Comparison of ENCODE assay signal across 12 cellular contexts in the genomic region with DNA sequence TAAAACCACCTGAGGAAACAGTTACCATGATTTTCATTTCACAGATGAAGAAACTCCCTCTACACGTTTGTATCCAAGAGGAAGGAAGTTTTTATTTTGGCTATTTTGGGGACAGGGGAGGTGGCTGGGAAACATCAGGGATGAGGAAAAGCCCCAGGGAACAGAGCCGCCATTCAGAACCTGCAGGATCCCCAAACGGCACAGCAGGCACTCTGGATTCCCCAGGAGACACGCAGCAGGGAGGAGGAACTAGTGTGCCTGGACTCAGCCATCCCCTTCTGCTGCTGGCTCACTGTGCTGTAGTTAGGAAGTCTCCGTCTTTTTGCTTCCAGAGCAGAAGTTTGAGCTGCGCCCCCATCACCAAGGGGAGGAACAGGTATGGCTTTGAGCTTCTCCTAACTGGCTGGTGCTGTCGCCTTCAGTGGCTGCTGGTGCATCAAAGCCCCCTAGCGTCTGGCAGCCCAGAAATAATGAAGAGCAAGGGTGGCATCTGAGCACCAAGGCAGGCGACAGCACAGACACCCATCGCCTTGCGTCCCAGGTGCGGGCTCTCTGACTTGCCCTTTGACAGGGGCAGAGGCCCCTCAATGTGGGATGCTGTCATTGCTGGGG. TPM values are rescaled to one million over a fixed set of nuclear protein-coding genes. Genes with fewer than 3 reads are reported as not detected.
DNase-seq lines count a peak whose midpoint lies in the region; ATAC-seq and TF ChIP-seq lines count a peak whose summit lies in the region.
"Had no signal": no experiment of that assay in that cellular context is flagged by ENCODE, and none has a peak within 500 bp of the region (broad histone marks: within the 10 kb centered on the region; RNA-seq: fewer than 3 reads in every experiment).

No MANE protein-coding gene starts in this region.

- H3K4me3 Mint-ChIP-seq in endodermal cell (no peak overlapping the region), progenitor cell of endocrine pancreas (ENCODE audit: low read depth) (peak overlapping the region; percentile 3)
- no peak overlapping the region for H3K4me3 Mint-ChIP-seq in activated T-cell treated with anti-CD3 and anti-CD28 coated beads, Interleukin-2, amount 50 U/mL, for 4 hours

- no peaks in the 10 kb centered on the region for H3K36me3 Mint-ChIP-seq in endodermal cell (ENCODE audit: low read depth)
- no peaks in the 10 kb centered on the region for H3K36me3 Mint-ChIP-seq in progenitor cell of endocrine pancreas (ENCODE audit: insufficient read depth)
- no peaks in the 10 kb centered on the region for H3K36me3 Mint-ChIP-seq in activated T-cell treated with anti-CD3 and anti-CD28 coated beads, Interleukin-2, amount 50 U/mL, for 4 hours (ENCODE audit: insufficient read depth)

- H3K36me3 ChIP-seq in BLaER1: peaks cover 27% of the 10 kb centered on the region
- H3K36me3 ChIP-seq in endodermal cell (ENCODE audit: control insufficient read depth, insufficient read depth, low read length): peaks cover 11% of the 10 kb centered on the region

- H3K4me1 Mint-ChIP-seq in endodermal cell (peaks cover 27% of the 10 kb centered on the region), progenitor cell of endocrine pancreas (ENCODE audit: low read depth) (peaks cover 33% of the 10 kb centered on the region)
- peaks cover 56% of the 10 kb centered on the region for H3K4me1 Mint-ChIP-seq in activated T-cell treated with anti-CD3 and anti-CD28 coated beads, Interleukin-2, amount 50 U/mL, for 4 hours (ENCODE audit: low read depth)

- no peak overlapping the region for H3K4me2 ChIP-seq in BLaER1
- H3K4me2 ChIP-seq: KMS-11 had no signal

- H3K9me3 Mint-ChIP-seq in endodermal cell (no peaks in the 10 kb centered on the region), progenitor cell of endocrine pancreas (ENCODE audit: low read depth) (no peaks in the 10 kb centered on the region)
- H3K9me3 Mint-ChIP-seq in activated T-cell treated with anti-CD3 and anti-CD28 coated beads, Interleukin-2, amount 50 U/mL, for 4 hours: no peaks in the 10 kb centered on the region

- H3K27ac Mint-ChIP-seq in endodermal cell: peak overlapping the region; percentile 10
- H3K27ac Mint-ChIP-seq in progenitor cell of endocrine pancreas: no peak overlapping the region

- no peak overlapping the region for H3K4me3 ChIP-seq in BLaER1
- no peak overlapping the region for H3K4me3 ChIP-seq in endodermal cell (ENCODE audit: low read length)

- no peak overlapping the region for H3K27ac ChIP-seq in BLaER1
- H3K27ac ChIP-seq in endodermal cell (ENCODE audit: low read depth, low read length): no peak overlapping the region
- H3K27ac ChIP-seq: KMS-11 had no signal

- H3K27me3 Mint-ChIP-seq in endodermal cell (ENCODE audit: insufficient read depth) (no peaks in the 10 kb centered on the region), progenitor cell of endocrine pancreas (no peaks in the 10 kb centered on the region)
- H3K27me3 Mint-ChIP-seq in activated T-cell treated with anti-CD3 and anti-CD28 coated beads, Interleukin-2, amount 50 U/mL, for 4 hours (ENCODE audit: low read depth): no peaks in the 10 kb centered on the region

- ATAC-seq in HG02678 (IDR thresholded peaks at IDR 0.05; ENCODE audit: unreplicated experiment): no peak
- ATAC-seq in activated T-cell treated with anti-CD3 and anti-CD28 coated beads, Interleukin-2, amount 50 U/mL, for 4 hours: no peak
- ATAC-seq: Panc1 had no signal

- 84 to 88% methylated on average over 7 to 12 of the region's 12 CpGs for whole genome bisulfite sequencing in endodermal cell (ENCODE audit: insufficient coverage in 1 of 2, insufficient read length in 1 of 2), 2 experiments

- DNase-seq in NCI-H1694 treated with DMSO at 0.1 percent for 48 hours (lab: John Stamatoyannopoulos, UW): peak; percentile 80
- no peak for DNase-seq in endodermal cell
- no peak for DNase-seq in progenitor cell of endocrine pancreas (ENCODE audit: low spot score, unreplicated experiment)
- no peak for DNase-seq in SW480 (ENCODE audit: low spot score)
- DNase-seq in NCI-H524 (lab: John Stamatoyannopoulos, UW): no peak
- no peak for DNase-seq in activated T-cell treated with anti-CD3 and anti-CD28 coated beads, Interleukin-2, amount 50 U/mL, for 4 hours
- DNase-seq: BE2C, GOT3 had no signal

- peaks cover 90% of the 10 kb centered on the region for H4K20me1 ChIP-seq in BLaER1

- H3K9me3 ChIP-seq in BLaER1 (no peaks in the 10 kb centered on the region), endodermal cell (ENCODE audit: control insufficient read depth, low read length) (no peaks in the 10 kb centered on the region)
- H3K9me3 ChIP-seq: BE2C had no signal

- TF ChIP-seq CTCF in endodermal cell (conservative IDR thresholded peaks at IDR 0.05) (peak; percentile 45), progenitor cell of endocrine pancreas (IDR thresholded peaks at IDR 0.05; ENCODE audit: unreplicated experiment) (no peak)

- H3K9ac ChIP-seq in BLaER1 (peak overlapping the region; percentile 14; the same call in 1 of the 2 replicates), endodermal cell (ENCODE audit: extremely low read depth, low read length, poor library complexity, severe bottlenecking) (no peak overlapping the region)
- H3K9ac ChIP-seq: KMS-11 had no signal

- H3K4me1 ChIP-seq in BLaER1: peaks cover 60% of the 10 kb centered on the region
- no peaks in the 10 kb centered on the region for H3K4me1 ChIP-seq in endodermal cell (ENCODE audit: control insufficient read depth, insufficient read depth, low read length)

- H3K27me3 ChIP-seq in BLaER1 (no peaks in the 10 kb centered on the region), endodermal cell (ENCODE audit: control insufficient read depth, insufficient read depth, low read length, poor library complexity, severe bottlenecking) (no peaks in the 10 kb centered on the region)
- H3K27me3 ChIP-seq: BE2C had no signal

RNA-seq across cellular contexts. Expression of a gene that starts 4.2 kb away (rescaled TPM):
- total RNA-seq in endodermal cell (10 to 100 TPM; 66.0 to 73.9 TPM), progenitor cell of endocrine pancreas (77.8 and 80.0 TPM in 2 replicates)
- polyA plus RNA-seq in endodermal cell (2013, experiment 1 of 2): 65.0 TPM
- polyA plus RNA-seq in endodermal cell (2013, experiment 2 of 2): 52.9 TPM
- 100 to 1,000 TPM in 2 of 3 donors, 10 to 100 TPM in 1; 94.5 to 106 (median 106) TPM for total RNA-seq in activated T-cell treated with anti-CD3 and anti-CD28 coated beads, Interleukin-2, amount 50 U/mL, for 4 hours

RNA-seq across cellular contexts. Expression of a gene that starts 26.6 kb away (rescaled TPM):
- total RNA-seq in endodermal cell (10 to 100 TPM; 14.7 to 22.9 TPM), progenitor cell of endocrine pancreas (29.9 and 30.5 TPM in 2 replicates)
- polyA plus RNA-seq in endodermal cell (2013, experiment 1 of 2): 21.8 TPM
- 15.8 TPM for polyA plus RNA-seq in endodermal cell (2013, experiment 2 of 2)
- total RNA-seq in activated T-cell treated with anti-CD3 and anti-CD28 coated beads, Interleukin-2, amount 50 U/mL, for 4 hours: 10 to 100 TPM; 12.3 to 17.4 (median 14.9) TPM

RNA-seq across cellular contexts. Expression of a gene that starts 38.9 kb away (rescaled TPM):
- total RNA-seq in endodermal cell (1 to 10 TPM; 2.5 to 3.6 TPM), progenitor cell of endocrine pancreas (1.2 and 1.4 TPM in 2 replicates)
- polyA plus RNA-seq in endodermal cell (2013, experiment 1 of 2): 4.1 TPM
- polyA plus RNA-seq in endodermal cell (2013, experiment 2 of 2): 2.6 TPM
- total RNA-seq in activated T-cell treated with anti-CD3 and anti-CD28 coated beads, Interleukin-2, amount 50 U/mL, for 4 hours: under 1 TPM in 1 of 3 donors, not detected in 2; 0.05 TPM
